8 cellular contexts compared by ENCODE assay signal in genomic region chr21:44914176-44914874, GRCh38.
A peak's percentile ranks its signal among the peaks of the same experiment; 100 is the strongest.
DNase-seq lines count a peak whose midpoint lies in the region; ATAC-seq and TF ChIP-seq lines count a peak whose summit lies in the region.

No MANE protein-coding gene starts in this region.

- no peak overlapping the region for H3K4me3 ChIP-seq in NB4 (ENCODE audit: low read depth, low read length)

- TF ChIP-seq POLR2A in GM19099 (IDR thresholded peaks at IDR 0.05; ENCODE audit: extremely low read depth, insufficient read length, low read depth) = peak; percentile 19
- TF ChIP-seq POLR2A in NB4 (IDR thresholded peaks at IDR 0.05; ENCODE audit: extremely low read depth, insufficient read length) = no peak

- no peak for TF ChIP-seq CTCF in NB4 (IDR thresholded peaks at IDR 0.05; ENCODE audit: low read depth, low read length)

- peak; percentile 90 for DNase-seq in NB4 (ENCODE audit: low read depth)
- peak; percentile 83 for DNase-seq in activated effector memory CD4-positive, alpha-beta T cell treated with anti-CD3 and anti-CD28 coated beads, Interleukin-2, amount 50 U/mL, for 16 hours
- peak; percentile 48 to 64 for DNase-seq in stimulated activated CD4-positive, alpha-beta T cell treated with anti-CD3 and anti-CD28 coated beads, Interleukin-2, amount 100 ng/mL, for 24 hours
- no peak for DNase-seq in HK-2 (ENCODE audit: unreplicated experiment)
- DNase-seq in NCI-H2227 (lab: John Stamatoyannopoulos, UW; ENCODE audit: unreplicated experiment) = no peak
- DNase-seq in inferior parietal cortex (ENCODE audit: extremely low spot score) = no peak

- no peak for ATAC-seq in HG02763 (IDR thresholded peaks at IDR 0.05; ENCODE audit: unreplicated experiment)

Comparison
In these comparisons a context has a peak if more than half of its experiments do, and no peak if none do; other contexts are left out.
1. DNase-seq: peak in NB4 (single experiment), activated effector memory CD4-positive, alpha-beta T cell treated with anti-CD3 and anti-CD28 coated beads, Interleukin-2, amount 50 U/mL, for 16 hours (single experiment) and stimulated activated CD4-positive, alpha-beta T cell treated with anti-CD3 and anti-CD28 coated beads, Interleukin-2, amount 100 ng/mL, for 24 hours (2 of 2); none in HK-2 (single experiment), NCI-H2227 (single experiment) and inferior parietal cortex (single experiment).